1 cellular context compared by ENCODE assay signal in the genomic region with DNA sequence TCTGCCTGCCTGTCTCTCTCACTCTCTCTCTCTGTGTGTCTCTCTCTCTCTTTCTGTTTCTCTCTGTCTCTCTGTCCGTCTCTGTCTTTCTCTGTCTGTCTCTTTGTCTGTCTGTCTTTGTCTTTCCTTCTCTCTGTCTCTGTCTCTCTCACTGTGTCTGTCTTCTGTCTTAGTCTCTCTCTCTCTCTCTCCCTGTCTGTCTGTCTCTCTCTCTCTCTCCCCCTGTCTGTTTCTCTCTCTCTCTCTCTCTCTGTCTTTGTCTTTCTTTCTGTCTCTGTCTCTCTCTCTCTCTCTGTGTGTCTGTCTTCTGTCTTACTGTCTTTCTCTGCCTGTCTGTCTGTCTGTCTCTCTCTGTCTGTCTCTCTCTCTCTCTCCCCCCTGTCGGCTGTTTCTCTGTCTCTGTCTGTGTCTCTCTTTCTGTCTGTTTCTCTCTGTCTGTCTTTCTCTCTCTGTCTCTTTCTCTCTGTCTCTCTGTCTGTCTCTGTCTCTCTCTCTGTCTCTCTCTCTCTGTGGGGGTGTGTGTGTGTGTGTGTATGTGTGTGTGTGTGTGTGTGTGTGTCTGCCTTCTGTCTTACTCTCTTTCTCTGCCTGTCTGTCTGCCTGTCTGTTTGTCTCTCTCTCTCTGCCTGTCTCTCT.
A peak's percentile ranks its signal among the peaks of the same experiment; 100 is the strongest.
TF ChIP-seq lines count a peak whose summit lies in the region.
"Not testable (repeated sequence)": the region's sequence is repeated elsewhere in the genome, so short reads cannot be mapped to it uniquely, and the experiment has no call there.

No MANE protein-coding gene starts in this region.

TF ChIP-seq in K562, 482 proteins besides CTCF, POLR2A, EP300 and RAD21 (continued from another document and continues in another):
- TF ChIP-seq, protein P1, sequence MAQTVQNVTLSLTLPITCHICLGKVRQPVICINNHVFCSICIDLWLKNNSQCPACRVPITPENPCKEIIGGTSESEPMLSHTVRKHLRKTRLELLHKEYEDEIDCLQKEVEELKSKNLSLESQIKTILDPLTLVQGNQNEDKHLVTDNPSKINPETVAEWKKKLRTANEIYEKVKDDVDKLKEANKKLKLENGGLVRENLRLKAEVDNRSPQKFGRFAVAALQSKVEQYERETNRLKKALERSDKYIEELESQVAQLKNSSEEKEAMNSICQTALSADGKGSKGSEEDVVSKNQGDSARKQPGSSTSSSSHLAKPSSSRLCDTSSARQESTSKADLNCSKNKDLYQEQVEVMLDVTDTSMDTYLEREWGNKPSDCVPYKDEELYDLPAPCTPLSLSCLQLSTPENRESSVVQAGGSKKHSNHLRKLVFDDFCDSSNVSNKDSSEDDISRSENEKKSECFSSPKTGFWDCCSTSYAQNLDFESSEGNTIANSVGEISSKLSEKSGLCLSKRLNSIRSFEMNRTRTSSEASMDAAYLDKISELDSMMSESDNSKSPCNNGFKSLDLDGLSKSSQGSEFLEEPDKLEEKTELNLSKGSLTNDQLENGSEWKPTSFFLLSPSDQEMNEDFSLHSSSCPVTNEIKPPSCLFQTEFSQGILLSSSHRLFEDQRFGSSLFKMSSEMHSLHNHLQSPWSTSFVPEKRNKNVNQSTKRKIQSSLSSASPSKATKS (CRISPR knock-in tag; IDR thresholded peaks at IDR 0.05): peak; percentile 92; the same call in 1 of the 2 replicates
- TF ChIP-seq ZNF140 (CRISPR knock-in tag; IDR thresholded peaks at IDR 0.05) (peak; percentile 82; the same call in 1 of the 2 replicates), PHF20 (IDR thresholded peaks at IDR 0.05; ENCODE audit: partially characterized antibody) (peak; percentile 97), GATAD2A (IDR thresholded peaks at IDR 0.05) (peak; percentile 100), HLTF (IDR thresholded peaks at IDR 0.05) (peak; percentile 92; the same call in 1 of the 2 replicates), KLF1 (tag; IDR thresholded peaks at IDR 0.05) (peak; percentile 91), ZNF780A (CRISPR knock-in tag; IDR thresholded peaks at IDR 0.05) (peak; percentile 96), CBFA2T2 (conservative IDR thresholded peaks at IDR 0.05) (peak; percentile 59), TFAM (CRISPR knock-in tag; conservative IDR thresholded peaks at IDR 0.05) (peak; percentile 23; the same call in 1 of the 2 replicates), NCOA4 (IDR thresholded peaks at IDR 0.05; ENCODE audit: partially characterized antibody) (peak; percentile 99), HEY1 (CRISPR knock-in tag; IDR thresholded peaks at IDR 0.05; ENCODE audit: borderline replicate concordance) (peak; percentile 86; the same call in 1 of the 2 replicates), ZNF778 (CRISPR knock-in tag; IDR thresholded peaks at IDR 0.05) (peak; percentile 100), MEF2D (tag; conservative IDR thresholded peaks at IDR 0.05; ENCODE audit: low read depth) (peak; percentile 92), ZNF764 (CRISPR knock-in tag; IDR thresholded peaks at IDR 0.05; ENCODE audit: low read depth) (peak; percentile 72; the same call in 1 of the 2 replicates), ZNF707 (CRISPR knock-in tag; conservative IDR thresholded peaks at IDR 0.05) (peak; percentile 85), DIDO1 (tag; IDR thresholded peaks at IDR 0.05; ENCODE audit: low read depth) (peak; percentile 95), ARHGAP35 (IDR thresholded peaks at IDR 0.05; ENCODE audit: partially characterized antibody) (peak; percentile 95), ZNF133 (CRISPR knock-in tag; IDR thresholded peaks at IDR 0.05) (peak; percentile 97), ZNF347 (CRISPR knock-in tag; IDR thresholded peaks at IDR 0.05; ENCODE audit: low read depth) (peak; percentile 86; the same call in 1 of the 2 replicates), JUNB (CRISPR knock-in tag; conservative IDR thresholded peaks at IDR 0.05) (peak; percentile 97)
- TF ChIP-seq, protein P2, sequence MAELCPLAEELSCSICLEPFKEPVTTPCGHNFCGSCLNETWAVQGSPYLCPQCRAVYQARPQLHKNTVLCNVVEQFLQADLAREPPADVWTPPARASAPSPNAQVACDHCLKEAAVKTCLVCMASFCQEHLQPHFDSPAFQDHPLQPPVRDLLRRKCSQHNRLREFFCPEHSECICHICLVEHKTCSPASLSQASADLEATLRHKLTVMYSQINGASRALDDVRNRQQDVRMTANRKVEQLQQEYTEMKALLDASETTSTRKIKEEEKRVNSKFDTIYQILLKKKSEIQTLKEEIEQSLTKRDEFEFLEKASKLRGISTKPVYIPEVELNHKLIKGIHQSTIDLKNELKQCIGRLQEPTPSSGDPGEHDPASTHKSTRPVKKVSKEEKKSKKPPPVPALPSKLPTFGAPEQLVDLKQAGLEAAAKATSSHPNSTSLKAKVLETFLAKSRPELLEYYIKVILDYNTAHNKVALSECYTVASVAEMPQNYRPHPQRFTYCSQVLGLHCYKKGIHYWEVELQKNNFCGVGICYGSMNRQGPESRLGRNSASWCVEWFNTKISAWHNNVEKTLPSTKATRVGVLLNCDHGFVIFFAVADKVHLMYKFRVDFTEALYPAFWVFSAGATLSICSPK (IDR thresholded peaks at IDR 0.05; ENCODE audit: borderline replicate concordance): 0 out of 2 replicates have a peak, but pooled peaks have one; percentile 68
- TF ChIP-seq, protein P3, sequence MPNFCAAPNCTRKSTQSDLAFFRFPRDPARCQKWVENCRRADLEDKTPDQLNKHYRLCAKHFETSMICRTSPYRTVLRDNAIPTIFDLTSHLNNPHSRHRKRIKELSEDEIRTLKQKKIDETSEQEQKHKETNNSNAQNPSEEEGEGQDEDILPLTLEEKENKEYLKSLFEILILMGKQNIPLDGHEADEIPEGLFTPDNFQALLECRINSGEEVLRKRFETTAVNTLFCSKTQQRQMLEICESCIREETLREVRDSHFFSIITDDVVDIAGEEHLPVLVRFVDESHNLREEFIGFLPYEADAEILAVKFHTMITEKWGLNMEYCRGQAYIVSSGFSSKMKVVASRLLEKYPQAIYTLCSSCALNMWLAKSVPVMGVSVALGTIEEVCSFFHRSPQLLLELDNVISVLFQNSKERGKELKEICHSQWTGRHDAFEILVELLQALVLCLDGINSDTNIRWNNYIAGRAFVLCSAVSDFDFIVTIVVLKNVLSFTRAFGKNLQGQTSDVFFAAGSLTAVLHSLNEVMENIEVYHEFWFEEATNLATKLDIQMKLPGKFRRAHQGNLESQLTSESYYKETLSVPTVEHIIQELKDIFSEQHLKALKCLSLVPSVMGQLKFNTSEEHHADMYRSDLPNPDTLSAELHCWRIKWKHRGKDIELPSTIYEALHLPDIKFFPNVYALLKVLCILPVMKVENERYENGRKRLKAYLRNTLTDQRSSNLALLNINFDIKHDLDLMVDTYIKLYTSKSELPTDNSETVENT (CRISPR knock-in tag; IDR thresholded peaks at IDR 0.05): peak; percentile 82
- TF ChIP-seq, protein P4, sequence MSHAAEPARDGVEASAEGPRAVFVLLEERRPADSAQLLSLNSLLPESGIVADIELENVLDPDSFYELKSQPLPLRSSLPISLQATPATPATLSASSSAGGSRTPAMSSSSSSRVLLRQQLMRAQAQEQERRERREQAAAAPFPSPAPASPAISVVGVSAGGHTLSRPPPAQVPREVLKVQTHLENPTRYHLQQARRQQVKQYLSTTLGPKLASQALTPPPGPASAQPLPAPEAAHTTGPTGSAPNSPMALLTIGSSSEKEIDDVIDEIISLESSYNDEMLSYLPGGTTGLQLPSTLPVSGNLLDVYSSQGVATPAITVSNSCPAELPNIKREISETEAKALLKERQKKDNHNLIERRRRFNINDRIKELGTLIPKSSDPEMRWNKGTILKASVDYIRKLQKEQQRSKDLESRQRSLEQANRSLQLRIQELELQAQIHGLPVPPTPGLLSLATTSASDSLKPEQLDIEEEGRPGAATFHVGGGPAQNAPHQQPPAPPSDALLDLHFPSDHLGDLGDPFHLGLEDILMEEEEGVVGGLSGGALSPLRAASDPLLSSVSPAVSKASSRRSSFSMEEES (CRISPR knock-in tag; IDR thresholded peaks at IDR 0.05): peak; percentile 51
- TF ChIP-seq, protein P5, sequence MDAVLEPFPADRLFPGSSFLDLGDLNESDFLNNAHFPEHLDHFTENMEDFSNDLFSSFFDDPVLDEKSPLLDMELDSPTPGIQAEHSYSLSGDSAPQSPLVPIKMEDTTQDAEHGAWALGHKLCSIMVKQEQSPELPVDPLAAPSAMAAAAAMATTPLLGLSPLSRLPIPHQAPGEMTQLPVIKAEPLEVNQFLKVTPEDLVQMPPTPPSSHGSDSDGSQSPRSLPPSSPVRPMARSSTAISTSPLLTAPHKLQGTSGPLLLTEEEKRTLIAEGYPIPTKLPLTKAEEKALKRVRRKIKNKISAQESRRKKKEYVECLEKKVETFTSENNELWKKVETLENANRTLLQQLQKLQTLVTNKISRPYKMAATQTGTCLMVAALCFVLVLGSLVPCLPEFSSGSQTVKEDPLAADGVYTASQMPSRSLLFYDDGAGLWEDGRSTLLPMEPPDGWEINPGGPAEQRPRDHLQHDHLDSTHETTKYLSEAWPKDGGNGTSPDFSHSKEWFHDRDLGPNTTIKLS (IDR thresholded peaks at IDR 0.05; ENCODE audit: borderline replicate concordance, low read depth): 0 out of 2 replicates have a peak, but pooled peaks have one; percentile 67
- TF ChIP-seq, protein P6, sequence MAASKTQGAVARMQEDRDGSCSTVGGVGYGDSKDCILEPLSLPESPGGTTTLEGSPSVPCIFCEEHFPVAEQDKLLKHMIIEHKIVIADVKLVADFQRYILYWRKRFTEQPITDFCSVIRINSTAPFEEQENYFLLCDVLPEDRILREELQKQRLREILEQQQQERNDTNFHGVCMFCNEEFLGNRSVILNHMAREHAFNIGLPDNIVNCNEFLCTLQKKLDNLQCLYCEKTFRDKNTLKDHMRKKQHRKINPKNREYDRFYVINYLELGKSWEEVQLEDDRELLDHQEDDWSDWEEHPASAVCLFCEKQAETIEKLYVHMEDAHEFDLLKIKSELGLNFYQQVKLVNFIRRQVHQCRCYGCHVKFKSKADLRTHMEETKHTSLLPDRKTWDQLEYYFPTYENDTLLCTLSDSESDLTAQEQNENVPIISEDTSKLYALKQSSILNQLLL (CRISPR knock-in tag; IDR thresholded peaks at IDR 0.05; ENCODE audit: borderline replicate concordance): peak; percentile 98
- TF ChIP-seq, protein P7, sequence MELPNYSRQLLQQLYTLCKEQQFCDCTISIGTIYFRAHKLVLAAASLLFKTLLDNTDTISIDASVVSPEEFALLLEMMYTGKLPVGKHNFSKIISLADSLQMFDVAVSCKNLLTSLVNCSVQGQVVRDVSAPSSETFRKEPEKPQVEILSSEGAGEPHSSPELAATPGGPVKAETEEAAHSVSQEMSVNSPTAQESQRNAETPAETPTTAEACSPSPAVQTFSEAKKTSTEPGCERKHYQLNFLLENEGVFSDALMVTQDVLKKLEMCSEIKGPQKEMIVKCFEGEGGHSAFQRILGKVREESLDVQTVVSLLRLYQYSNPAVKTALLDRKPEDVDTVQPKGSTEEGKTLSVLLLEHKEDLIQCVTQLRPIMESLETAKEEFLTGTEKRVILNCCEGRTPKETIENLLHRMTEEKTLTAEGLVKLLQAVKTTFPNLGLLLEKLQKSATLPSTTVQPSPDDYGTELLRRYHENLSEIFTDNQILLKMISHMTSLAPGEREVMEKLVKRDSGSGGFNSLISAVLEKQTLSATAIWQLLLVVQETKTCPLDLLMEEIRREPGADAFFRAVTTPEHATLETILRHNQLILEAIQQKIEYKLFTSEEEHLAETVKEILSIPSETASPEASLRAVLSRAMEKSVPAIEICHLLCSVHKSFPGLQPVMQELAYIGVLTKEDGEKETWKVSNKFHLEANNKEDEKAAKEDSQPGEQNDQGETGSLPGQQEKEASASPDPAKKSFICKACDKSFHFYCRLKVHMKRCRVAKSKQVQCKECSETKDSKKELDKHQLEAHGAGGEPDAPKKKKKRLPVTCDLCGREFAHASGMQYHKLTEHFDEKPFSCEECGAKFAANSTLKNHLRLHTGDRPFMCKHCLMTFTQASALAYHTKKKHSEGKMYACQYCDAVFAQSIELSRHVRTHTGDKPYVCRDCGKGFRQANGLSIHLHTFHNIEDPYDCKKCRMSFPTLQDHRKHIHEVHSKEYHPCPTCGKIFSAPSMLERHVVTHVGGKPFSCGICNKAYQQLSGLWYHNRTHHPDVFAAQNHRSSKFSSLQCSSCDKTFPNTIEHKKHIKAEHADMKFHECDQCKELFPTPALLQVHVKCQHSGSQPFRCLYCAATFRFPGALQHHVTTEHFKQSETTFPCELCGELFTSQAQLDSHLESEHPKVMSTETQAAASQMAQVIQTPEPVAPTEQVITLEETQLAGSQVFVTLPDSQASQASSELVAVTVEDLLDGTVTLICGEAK (IDR thresholded peaks at IDR 0.05): not testable (repeated sequence)
- TF ChIP-seq, protein P7 (CRISPR knock-in tag; IDR thresholded peaks at IDR 0.05): peak; percentile 50; the same call in 1 of the 2 replicates
